In the genomic region with DNA sequence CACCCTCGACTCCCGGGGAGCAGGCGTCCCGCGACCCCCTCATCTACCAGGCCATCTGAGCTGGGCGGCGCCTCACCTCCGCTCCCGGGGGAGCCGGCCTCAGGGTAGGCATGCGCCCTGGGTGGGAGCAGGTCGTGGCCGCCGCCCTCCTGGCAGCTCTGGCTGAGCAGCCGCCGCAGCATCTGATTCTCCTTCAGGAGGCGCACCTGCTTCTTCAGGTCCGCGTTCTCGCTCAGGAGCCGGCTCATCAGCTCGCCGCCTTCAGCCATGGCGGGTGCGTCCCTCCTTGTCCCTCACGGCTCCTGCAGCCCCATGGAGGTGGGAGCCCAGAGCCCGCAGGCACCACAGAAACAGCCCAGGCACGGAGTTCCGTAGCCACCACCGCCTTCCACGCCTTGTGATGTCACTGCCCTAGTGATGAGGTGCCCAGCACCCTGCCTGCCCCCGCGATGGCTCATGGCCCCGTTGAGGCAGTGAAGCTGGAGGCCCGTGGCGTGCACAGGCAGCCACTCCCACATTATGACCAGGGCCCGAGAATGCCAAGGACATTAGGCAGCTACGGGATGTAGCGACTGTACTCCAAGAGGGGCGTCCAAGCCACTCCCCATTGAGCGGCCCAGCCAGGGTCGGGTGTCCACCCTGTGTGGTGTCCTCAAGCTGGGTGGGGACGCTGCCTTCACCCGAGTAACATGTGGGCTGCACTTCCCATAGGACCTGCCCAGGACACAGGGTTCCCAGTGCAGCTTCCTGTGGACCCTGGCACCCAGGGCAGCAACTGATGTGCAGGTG, we compare ENCODE assay signal across 9 cellular contexts. TPM values are rescaled to one million over a fixed set of nuclear protein-coding genes. Genes with fewer than 3 reads are reported as not detected.
A peak's percentile ranks its signal among the peaks of the same experiment; 100 is the strongest.
DNase-seq lines count a peak whose midpoint lies in the region; ATAC-seq and TF ChIP-seq lines count a peak whose summit lies in the region.
"Had no signal": no experiment of that assay in that cellular context is flagged by ENCODE, and none has a peak within 500 bp of the region (broad histone marks: within the 10 kb centered on the region; RNA-seq: fewer than 3 reads in every experiment).

No MANE protein-coding gene starts in this region.

- H3K4me2 ChIP-seq in hepatocyte = no peak overlapping the region

- DNase-seq in activated T-cell treated with anti-CD3 and anti-CD28 coated beads, Interleukin-2, amount 50 U/mL, for 24 hours = no peak
- DNase-seq in activated T-cell treated with anti-CD3 and anti-CD28 coated beads for 4 hours (no peak), hepatocyte (ENCODE audit: low spot score) (peak; percentile 8), NCI-H748 (lab: John Stamatoyannopoulos, UW; ENCODE audit: unreplicated experiment) (no peak), DMS114 treated with DMSO at 0.1 percent for 48 hours (lab: John Stamatoyannopoulos, UW; ENCODE audit: unreplicated experiment) (no peak), DMS79 treated with DMSO at 0.1 percent for 48 hours (lab: John Stamatoyannopoulos, UW) (no peak)
- DNase-seq in activated T-cell treated with anti-CD3 and anti-CD28 coated beads, Interleukin-2, amount 50 U/mL, for 72 hours = no peak
- no peak for DNase-seq in stimulated activated naive CD8-positive, alpha-beta T cell treated with anti-CD3 and anti-CD28 coated beads, Interleukin-15, amount 100 ng/mL, for 72 hours

- H3K27me3 ChIP-seq in hepatocyte = no peaks in the 10 kb centered on the region
- H3K27me3 ChIP-seq: ascending aorta had no signal

- H3K4me1 Mint-ChIP-seq in activated T-cell treated with anti-CD3 and anti-CD28 coated beads, Interleukin-2, amount 50 U/mL, for 24 hours (ENCODE audit: low read depth) = peaks cover 11% of the 10 kb centered on the region
- H3K4me1 Mint-ChIP-seq in activated T-cell treated with anti-CD3 and anti-CD28 coated beads, Interleukin-2, amount 50 U/mL, for 72 hours (ENCODE audit: low read depth) = no peaks in the 10 kb centered on the region
- peaks cover 19% of the 10 kb centered on the region for H3K4me1 Mint-ChIP-seq in stimulated activated naive CD8-positive, alpha-beta T cell treated with anti-CD3 and anti-CD28 coated beads, Interleukin-15, amount 100 ng/mL, for 72 hours

- H3K9me2 ChIP-seq in hepatocyte (replicated peaks; ENCODE audit: insufficient read depth) = no peaks in the 10 kb centered on the region

- H3K4me3 ChIP-seq in hepatocyte = no peak overlapping the region
- H3K4me3 ChIP-seq: ascending aorta had no signal

- H3K27ac ChIP-seq in hepatocyte = no peak overlapping the region
- H3K27ac ChIP-seq: ascending aorta had no signal

- no peak for ATAC-seq in activated T-cell treated with anti-CD3 and anti-CD28 coated beads, Interleukin-2, amount 50 U/mL, for 72 hours (replicated peaks in 1 of 2)
- no peak for ATAC-seq in stimulated activated naive CD8-positive, alpha-beta T cell treated with anti-CD3 and anti-CD28 coated beads, Interleukin-15, amount 100 ng/mL, for 72 hours

- no peak overlapping the region for H3K27ac Mint-ChIP-seq in activated T-cell treated with anti-CD3 and anti-CD28 coated beads, Interleukin-2, amount 50 U/mL, for 24 hours
- no peak overlapping the region for H3K27ac Mint-ChIP-seq in activated T-cell treated with anti-CD3 and anti-CD28 coated beads, Interleukin-2, amount 50 U/mL, for 72 hours
- H3K27ac Mint-ChIP-seq in stimulated activated naive CD8-positive, alpha-beta T cell treated with anti-CD3 and anti-CD28 coated beads, Interleukin-15, amount 100 ng/mL, for 72 hours = no peak overlapping the region

- H3K79me2 ChIP-seq in hepatocyte = peaks cover 1% of the 10 kb centered on the region

- H3K9me3 Mint-ChIP-seq in activated T-cell treated with anti-CD3 and anti-CD28 coated beads, Interleukin-2, amount 50 U/mL, for 24 hours = peaks cover under 1% of the 10 kb centered on the region
- peaks cover under 1% of the 10 kb centered on the region in 2 donors for H3K9me3 Mint-ChIP-seq in activated T-cell treated with anti-CD3 and anti-CD28 coated beads, Interleukin-2, amount 50 U/mL, for 72 hours
- peaks cover 0 to 1% of the 10 kb centered on the region in 2 donors for H3K9me3 Mint-ChIP-seq in stimulated activated naive CD8-positive, alpha-beta T cell treated with anti-CD3 and anti-CD28 coated beads, Interleukin-15, amount 100 ng/mL, for 72 hours

- peaks cover 3% of the 10 kb centered on the region for H3K36me3 Mint-ChIP-seq in activated T-cell treated with anti-CD3 and anti-CD28 coated beads, Interleukin-2, amount 50 U/mL, for 24 hours (ENCODE audit: low read depth)
- peaks cover 0 to under 1% of the 10 kb centered on the region in 2 donors for H3K36me3 Mint-ChIP-seq in activated T-cell treated with anti-CD3 and anti-CD28 coated beads, Interleukin-2, amount 50 U/mL, for 72 hours (ENCODE audit: insufficient read depth in 2 of 2)

- H4K20me1 ChIP-seq in hepatocyte (ENCODE audit: insufficient read depth, poor library complexity, severe bottlenecking) = no peaks in the 10 kb centered on the region

- H2AFZ ChIP-seq in hepatocyte = no peak overlapping the region

- H3K27me3 Mint-ChIP-seq in activated T-cell treated with anti-CD3 and anti-CD28 coated beads, Interleukin-2, amount 50 U/mL, for 24 hours = no peaks in the 10 kb centered on the region
- H3K27me3 Mint-ChIP-seq in activated T-cell treated with anti-CD3 and anti-CD28 coated beads, Interleukin-2, amount 50 U/mL, for 72 hours (ENCODE audit: low read depth) = peaks cover 11% of the 10 kb centered on the region
- no peaks in the 10 kb centered on the region for H3K27me3 Mint-ChIP-seq in stimulated activated naive CD8-positive, alpha-beta T cell treated with anti-CD3 and anti-CD28 coated beads, Interleukin-15, amount 100 ng/mL, for 72 hours

- TF ChIP-seq CTCF in hepatocyte (IDR thresholded peaks at IDR 0.05; ENCODE audit: poor library complexity) = no peak

- H3K4me3 Mint-ChIP-seq in activated T-cell treated with anti-CD3 and anti-CD28 coated beads, Interleukin-2, amount 50 U/mL, for 24 hours = peak overlapping the region; percentile 66
- peak overlapping the region; percentile 29 to 49 for H3K4me3 Mint-ChIP-seq in activated T-cell treated with anti-CD3 and anti-CD28 coated beads, Interleukin-2, amount 50 U/mL, for 72 hours
- peak overlapping the region; percentile 74 to 76 for H3K4me3 Mint-ChIP-seq in stimulated activated naive CD8-positive, alpha-beta T cell treated with anti-CD3 and anti-CD28 coated beads, Interleukin-15, amount 100 ng/mL, for 72 hours

- peaks cover 1% of the 10 kb centered on the region for H3K9me3 ChIP-seq in hepatocyte (ENCODE audit: low read depth)
- H3K9me3 ChIP-seq: ascending aorta had no signal

- WGBS in hepatocyte (ENCODE audit: low lambda C conversion rate, missing lambda C conversion rate) = 95% methylated on average over 38 of the region's 44 CpGs

- H3K4me1 ChIP-seq in hepatocyte (ENCODE audit: insufficient read depth) = no peaks in the 10 kb centered on the region
- H3K4me1 ChIP-seq: ascending aorta had no signal

- H3K36me3 ChIP-seq in hepatocyte (replicated peaks; ENCODE audit: insufficient read depth, low read depth) = no peaks in the 10 kb centered on the region
- H3K36me3 ChIP-seq: ascending aorta had no signal

RNA-seq across cellular contexts. Expression of a gene that starts 1.5 kb away (rescaled TPM):
- 10 to 100 TPM in 1 of 2 donors, 1 to 10 TPM in 1; 2.6 to 12.9 TPM for total RNA-seq in activated T-cell treated with anti-CD3 and anti-CD28 coated beads, Interleukin-2, amount 50 U/mL, for 72 hours
- total RNA-seq in hepatocyte = 8.3 and 10.1 TPM in 2 replicates
- polyA plus RNA-seq in hepatocyte = 24.2 and 29.9 TPM in 2 replicates

RNA-seq across cellular contexts. Expression of a gene that starts 27.4 kb away (rescaled TPM):
- total RNA-seq in activated T-cell treated with anti-CD3 and anti-CD28 coated beads, Interleukin-2, amount 50 U/mL, for 72 hours = under 1 TPM; 0.74 to 1.00 TPM
- 25.8 and 27.5 TPM in 2 replicates for total RNA-seq in hepatocyte
- 60.9 and 76.8 TPM in 2 replicates for polyA plus RNA-seq in hepatocyte

RNA-seq across cellular contexts. Expression of a gene that starts 45.8 kb away (rescaled TPM):
- total RNA-seq in activated T-cell treated with anti-CD3 and anti-CD28 coated beads, Interleukin-2, amount 50 U/mL, for 72 hours = 10 to 100 TPM; 18.9 to 22.4 TPM
- total RNA-seq in hepatocyte = 122 and 146 TPM in 2 replicates
- polyA plus RNA-seq in hepatocyte = 131 TPM in 2 replicates

Comparison
In these comparisons a context has a peak if more than half of its experiments do, and no peak if none do; other contexts are left out.
1. RNA of a gene that starts 27.4 kb away (total RNA-seq): 25.8 to 27.5 TPM in hepatocyte; 0.74 to 1.00 TPM in activated T-cell treated with anti-CD3 and anti-CD28 coated beads, Interleukin-2, amount 50 U/mL, for 72 hours; every median in the first group is over 10 times any median in the second.
2. Peak in every context shown above with its lines, with median percentiles within 50 percentile points of each other: H3K4me3 Mint-ChIP-seq.